ENCODE assay signal across 1 cellular context in genomic region chr2:232574674-232575403, GRCh38.
TF ChIP-seq lines count a peak whose summit lies in the region.

No MANE protein-coding gene starts in this region.

TF ChIP-seq in HepG2, 621 proteins besides CTCF, POLR2A, EP300 and RAD21 (continued from another document and continues in another):
- TF ChIP-seq RERE (CRISPR knock-in tag; IDR thresholded peaks at IDR 0.05; ENCODE audit: low read depth), result no peak
- no peak; the same call in 1 of the 2 replicates for TF ChIP-seq ZGPAT (CRISPR knock-in tag; IDR thresholded peaks at IDR 0.05)
- 0 out of 2 replicates have a peak, but pooled peaks have one; percentile 45 for TF ChIP-seq PPARG (CRISPR knock-in tag; conservative IDR thresholded peaks at IDR 0.05)
- TF ChIP-seq HNF1A (IDR thresholded peaks at IDR 0.05; ENCODE audit: low read depth), result no peak
- TF ChIP-seq HNF1A (CRISPR knock-in tag; IDR thresholded peaks at IDR 0.05; ENCODE audit: borderline replicate concordance), result no peak
- no peak for TF ChIP-seq ZNF276 (CRISPR knock-in tag; IDR thresholded peaks at IDR 0.05; ENCODE audit: low read depth)
- no peak for TF ChIP-seq CCAR2 (optimal IDR thresholded peaks at IDR 0.05; ENCODE audit: low read depth, low read length)
- no peak for TF ChIP-seq ZBTB2 (CRISPR knock-in tag; IDR thresholded peaks at IDR 0.05; ENCODE audit: low read depth)
- no peak for TF ChIP-seq MLXIP (CRISPR knock-in tag; IDR thresholded peaks at IDR 0.05; ENCODE audit: borderline replicate concordance)
- TF ChIP-seq THYN1 (CRISPR knock-in tag; IDR thresholded peaks at IDR 0.05; ENCODE audit: borderline replicate concordance, low read depth), result no peak
- TF ChIP-seq PITX1 (CRISPR knock-in tag; IDR thresholded peaks at IDR 0.05), result peak; percentile 20; the same call in 1 of the 2 replicates
- TF ChIP-seq ISL2 (CRISPR knock-in tag; IDR thresholded peaks at IDR 0.05), result no peak
- TF ChIP-seq ATF4 (CRISPR knock-in tag; IDR thresholded peaks at IDR 0.05), result no peak
- no peak for TF ChIP-seq MBNL3 (CRISPR knock-in tag; conservative IDR thresholded peaks at IDR 0.05)
- TF ChIP-seq KDM5A (IDR thresholded peaks at IDR 0.05; ENCODE audit: borderline replicate concordance, low read length), result no peak
- peak; percentile 91 for TF ChIP-seq REPIN1 (CRISPR knock-in tag; IDR thresholded peaks at IDR 0.05; ENCODE audit: borderline replicate concordance, low read depth)
- no peak for TF ChIP-seq ZNF720 (CRISPR knock-in tag; IDR thresholded peaks at IDR 0.05)
- TF ChIP-seq ZNF570 (CRISPR knock-in tag; IDR thresholded peaks at IDR 0.05; ENCODE audit: borderline replicate concordance), result no peak
- TF ChIP-seq ATRX (CRISPR knock-in tag; IDR thresholded peaks at IDR 0.05; ENCODE audit: borderline replicate concordance), result no peak
- TF ChIP-seq NR2F2 (IDR thresholded peaks at IDR 0.05; ENCODE audit: borderline replicate concordance, low read depth), result no peak
- TF ChIP-seq ZFP1 (CRISPR knock-in tag; IDR thresholded peaks at IDR 0.05), result no peak
- no peak for TF ChIP-seq ZNF792 (CRISPR knock-in tag; IDR thresholded peaks at IDR 0.05)
- no peak for TF ChIP-seq TEAD2 (CRISPR knock-in tag; IDR thresholded peaks at IDR 0.05)
- TF ChIP-seq AKNA (CRISPR knock-in tag; IDR thresholded peaks at IDR 0.05; ENCODE audit: borderline replicate concordance), result no peak
- TF ChIP-seq ZNF704 (CRISPR knock-in tag; IDR thresholded peaks at IDR 0.05; ENCODE audit: borderline replicate concordance), result no peak
